ENCODE assay signal across 8 cellular contexts in the genomic region with DNA sequence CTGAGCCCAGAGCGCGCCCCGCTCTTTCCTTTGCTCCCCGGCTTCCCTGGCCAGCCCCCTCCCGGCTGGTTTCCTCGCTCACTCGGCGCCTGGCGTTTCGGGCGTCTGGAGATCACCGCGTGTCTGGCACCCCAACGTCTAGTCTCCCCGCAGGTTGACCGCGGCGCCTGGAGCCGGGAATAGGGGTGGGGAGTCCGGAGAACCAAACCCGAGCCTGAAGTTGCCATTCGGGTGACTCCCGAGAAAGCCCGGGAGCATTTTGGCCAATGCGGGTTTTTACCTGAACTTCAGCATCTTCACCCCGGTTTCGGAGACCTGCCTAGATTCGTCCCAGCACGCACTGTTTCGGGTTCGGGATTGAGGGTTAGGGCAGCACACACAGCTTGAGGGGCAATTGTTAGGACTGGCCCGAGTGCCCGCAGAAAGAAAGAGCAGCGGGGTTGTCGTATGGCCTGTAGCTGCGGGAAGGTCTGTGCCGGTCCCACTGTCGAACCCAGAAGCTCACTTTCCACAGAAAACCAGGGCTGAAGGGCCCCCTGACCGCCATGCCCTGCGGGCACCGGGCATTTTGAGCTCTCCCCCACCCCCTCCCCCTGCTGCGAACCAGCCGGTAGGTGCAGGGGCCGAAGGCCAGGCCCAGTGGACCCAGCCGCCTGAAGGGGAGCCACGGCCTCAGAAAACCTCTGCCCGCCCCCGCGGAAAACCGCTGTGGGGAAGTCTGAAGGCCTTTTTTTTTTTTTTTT. TPM values are rescaled to one million over a fixed set of nuclear protein-coding genes. Genes with fewer than 3 reads are reported as not detected.
A peak's percentile ranks its signal among the peaks of the same experiment; 100 is the strongest.
DNase-seq lines count a peak whose midpoint lies in the region; ATAC-seq, FAIRE-seq and TF ChIP-seq lines count a peak whose summit lies in the region.

No MANE protein-coding gene starts in this region.

- no peaks in the 10 kb centered on the region for H3K9me3 Mint-ChIP-seq in activated CD8-positive, alpha-beta T cell treated with anti-CD3 and anti-CD28 coated beads, Interleukin-2, amount 10 ng/mL, durations not matched to agents 7 days and 5 days (ENCODE audit: insufficient read depth)

- no peaks in the 10 kb centered on the region for H3K27me3 ChIP-seq in small intestine (ENCODE audit: control insufficient read depth in 2 of 2, insufficient read depth in 2 of 2, low read length in 2 of 2)

- FAIRE-seq in small intestine (lab: Jason Lieb, UNC): no peak

- POLR2A ChIA-PET in activated CD8-positive, alpha-beta T cell treated with anti-CD3 and anti-CD28 coated beads, Interleukin-2, amount 10 ng/mL, durations not matched to agents 7 days and 5 days (lab: Charles Lee): no interaction called here

- peaks cover 3 to 15% of the 10 kb centered on the region in 2 donors for H3K4me1 ChIP-seq in small intestine (ENCODE audit: control insufficient read depth in 2 of 2, insufficient read depth in 1 of 2, low read depth in 1 of 2, low read length in 1 of 2)

- in situ Hi-C loops in GM13976 (cut with MboI; ENCODE audit: low sequenced_read_pairs, unreplicated experiment): no loop called here

- WGBS in small intestine, 3 donors: 6 to 24% (median 10%) methylated on average over 49 to 50 of the region's 50 CpGs

- peaks cover 34% of the 10 kb centered on the region for H3K4me1 Mint-ChIP-seq in activated CD8-positive, alpha-beta T cell treated with anti-CD3 and anti-CD28 coated beads, Interleukin-2, amount 10 ng/mL, durations not matched to agents 7 days and 5 days (ENCODE audit: low read depth)

- ATAC-seq in activated CD8-positive, alpha-beta T cell treated with anti-CD3 and anti-CD28 coated beads, Interleukin-2, amount 10 ng/mL, durations not matched to agents 7 days and 5 days: no peak
- ATAC-seq in HG02970 (IDR thresholded peaks at IDR 0.05; ENCODE audit: low FRiP score, unreplicated experiment) (no peak), GM19023 (IDR thresholded peaks at IDR 0.05; ENCODE audit: unreplicated experiment) (no peak)

- H3K36me3 Mint-ChIP-seq in activated CD8-positive, alpha-beta T cell treated with anti-CD3 and anti-CD28 coated beads, Interleukin-2, amount 10 ng/mL, durations not matched to agents 7 days and 5 days (ENCODE audit: low read depth): peaks cover 3% of the 10 kb centered on the region

- no peak overlapping the region for H3K27ac ChIP-seq in small intestine (ENCODE audit: low read depth in 1 of 2, low read length in 1 of 2)

- peak; percentile 74 for DNase-seq in GM13976 (ENCODE audit: low spot score)
- DNase-seq in activated CD8-positive, alpha-beta T cell treated with anti-CD3 and anti-CD28 coated beads, Interleukin-2, amount 10 ng/mL, durations not matched to agents 7 days and 5 days: no peak
- DNase-seq in fibroblast of the aortic adventitia (ENCODE audit: low read depth): no peak
- DNase-seq in small intestine: peak; percentile 38
- no peak for DNase-seq in NCI-H2081 (lab: John Stamatoyannopoulos, UW)
- no peak for DNase-seq in globus pallidus (ENCODE audit: low spot score)

- H3K4me3 Mint-ChIP-seq in activated CD8-positive, alpha-beta T cell treated with anti-CD3 and anti-CD28 coated beads, Interleukin-2, amount 10 ng/mL, durations not matched to agents 7 days and 5 days: peak overlapping the region; percentile 81

- no peak overlapping the region for H3K27ac Mint-ChIP-seq in activated CD8-positive, alpha-beta T cell treated with anti-CD3 and anti-CD28 coated beads, Interleukin-2, amount 10 ng/mL, durations not matched to agents 7 days and 5 days

- H3K4me3 ChIP-seq in fibroblast of the aortic adventitia (ENCODE audit: low read depth, low read length): peak overlapping the region; percentile 90
- H3K4me3 ChIP-seq in small intestine (ENCODE audit: low read depth in 1 of 2, low read length in 2 of 2): peak overlapping the region; percentile 82 to 93

- TF ChIP-seq CTCF in GM13976 (IDR thresholded peaks at IDR 0.05; ENCODE audit: borderline replicate concordance, control extremely low read depth, extremely low read depth, insufficient read depth, missing control alignments): peak; percentile 26
- TF ChIP-seq CTCF in fibroblast of the aortic adventitia (IDR thresholded peaks at IDR 0.05; ENCODE audit: insufficient read depth, low read length): no peak

- H3K9me3 ChIP-seq in small intestine (ENCODE audit: control insufficient read depth, low read depth): no peaks in the 10 kb centered on the region

- no peaks in the 10 kb centered on the region for H3K36me3 ChIP-seq in small intestine (ENCODE audit: control insufficient read depth in 2 of 2, insufficient read depth in 2 of 2, low read length in 2 of 2)

- CTCF ChIA-PET in activated CD8-positive, alpha-beta T cell treated with anti-CD3 and anti-CD28 coated beads, Interleukin-2, amount 10 ng/mL, durations not matched to agents 7 days and 5 days (lab: Charles Lee): interaction anchor here (0.6 to 1.6 kb wide), 2 partner anchors 84 to 124 kb away, joined by 3 to 4 read pairs; no protein-coding TSS in a partner anchor

- H3K27me3 Mint-ChIP-seq in activated CD8-positive, alpha-beta T cell treated with anti-CD3 and anti-CD28 coated beads, Interleukin-2, amount 10 ng/mL, durations not matched to agents 7 days and 5 days (ENCODE audit: low read depth): peaks cover 61% of the 10 kb centered on the region

RNA-seq across cellular contexts. Expression of a gene that starts 2.1 kb away (rescaled TPM):
- total RNA-seq in activated CD8-positive, alpha-beta T cell treated with anti-CD3 and anti-CD28 coated beads, Interleukin-2, amount 10 ng/mL, durations not matched to agents 7 days and 5 days: 1 to 10 TPM; 6.7 to 7.1 TPM
- 0.41 and 2.9 TPM in 2 replicates for total RNA-seq in fibroblast of the aortic adventitia (ENCODE audit: low replicate concordance)
- 10 to 100 TPM; 13.8 to 18.5 (median 14.3) TPM for polyA plus RNA-seq in small intestine

Comparison
In these comparisons a context has a peak if more than half of its experiments do, and no peak if none do; other contexts are left out.
1. DNase-seq: peak in GM13976 (single experiment) and small intestine (single experiment); none in activated CD8-positive, alpha-beta T cell treated with anti-CD3 and anti-CD28 coated beads, Interleukin-2, amount 10 ng/mL, durations not matched to agents 7 days and 5 days (single experiment), fibroblast of the aortic adventitia (single experiment), NCI-H2081 (0 of 2) and globus pallidus (single experiment).